18 cellular contexts compared by ENCODE assay signal in genomic region chr1:160474392-160475242, GRCh38. TPM values are rescaled to one million over a fixed set of nuclear protein-coding genes. Genes with fewer than 3 reads are reported as not detected.
A peak's percentile ranks its signal among the peaks of the same experiment; 100 is the strongest.
DNase-seq lines count a peak whose midpoint lies in the region; ATAC-seq and TF ChIP-seq lines count a peak whose summit lies in the region.
"Had no signal": no experiment of that assay in that cellular context is flagged by ENCODE, and none has a peak within 500 bp of the region (broad histone marks: within the 10 kb centered on the region; RNA-seq: fewer than 3 reads in every experiment).

No MANE protein-coding gene starts in this region.

- H3K36me3 ChIP-seq in WERI-Rb-1, result no peaks in the 10 kb centered on the region
- H3K36me3 ChIP-seq: lower lobe of right lung, SJCRH30 had no signal

- peaks cover 81% of the 10 kb centered on the region for H3K27me3 ChIP-seq in WERI-Rb-1 (ENCODE audit: insufficient read depth, low read depth, severe bottlenecking)
- H3K27me3 ChIP-seq: SJCRH30 had no signal

- no peak overlapping the region for H3K27ac ChIP-seq in WERI-Rb-1
- H3K27ac ChIP-seq: epithelial cell of prostate, lower lobe of right lung, SJCRH30 had no signal

- TF ChIP-seq CTCF in WERI-Rb-1 (IDR thresholded peaks at IDR 0.05; ENCODE audit: low read depth, low read length), result no peak
- no peak for TF ChIP-seq CTCF in mesothelial cell of epicardium (IDR thresholded peaks at IDR 0.05; ENCODE audit: unreplicated experiment)

- H3K27ac Mint-ChIP-seq in activated T-helper 17 cell treated with anti-CD3 and anti-CD28 coated beads, Interleukin-2, amount 50 U/mL, for 72 hours, result no peak overlapping the region
- H3K27ac Mint-ChIP-seq in mesothelial cell of epicardium, result no peak overlapping the region

- no peaks in the 10 kb centered on the region for H3K36me3 Mint-ChIP-seq in activated T-helper 17 cell treated with anti-CD3 and anti-CD28 coated beads, Interleukin-2, amount 50 U/mL, for 72 hours (ENCODE audit: low read depth)
- H3K36me3 Mint-ChIP-seq in mesothelial cell of epicardium, result no peaks in the 10 kb centered on the region

- peaks cover 11% of the 10 kb centered on the region for H3K9me3 ChIP-seq in WERI-Rb-1 (ENCODE audit: severe bottlenecking)
- H3K9me3 ChIP-seq: lower lobe of right lung, SJCRH30 had no signal

- no peak for DNase-seq in WERI-Rb-1
- no peak for DNase-seq in mesothelial cell of epicardium (ENCODE audit: low spot score in 2 of 2, unreplicated experiment in 2 of 2)
- DNase-seq in stimulated activated naive CD4-positive, alpha-beta T cell (lab: John Stamatoyannopoulos, UW), result no peak
- DNase-seq: activated CD4-positive, alpha-beta T cell treated with anti-CD3 and anti-CD28 coated beads for 1 hour; activated gamma-delta T cell treated with Interleukin-2 at 50 U/mL for 16 hours; lower lobe of right lung; NCI-H1417; NCI-H69; SJCRH30; trophoblast cell had no signal

- peaks cover 13% of the 10 kb centered on the region for H3K9me3 Mint-ChIP-seq in activated T-helper 17 cell treated with anti-CD3 and anti-CD28 coated beads, Interleukin-2, amount 50 U/mL, for 72 hours
- H3K9me3 Mint-ChIP-seq in mesothelial cell of epicardium, result peaks cover 5% of the 10 kb centered on the region
- H3K9me3 Mint-ChIP-seq: central memory CD8-positive, alpha-beta T cell had no signal

- ATAC-seq in GM18502 (IDR thresholded peaks at IDR 0.05; ENCODE audit: poor library complexity, unreplicated experiment) (peak; percentile 68), GM21390 (IDR thresholded peaks at IDR 0.05; ENCODE audit: unreplicated experiment) (peak; percentile 74), HG03432 (IDR thresholded peaks at IDR 0.05; ENCODE audit: unreplicated experiment) (peak; percentile 64), GM21717 (IDR thresholded peaks at IDR 0.05; ENCODE audit: unreplicated experiment) (no peak)
- peak; percentile 96 for ATAC-seq in activated T-helper 17 cell treated with anti-CD3 and anti-CD28 coated beads, Interleukin-2, amount 50 U/mL, for 72 hours (replicated peaks)
- ATAC-seq: lower lobe of right lung had no signal

- H3K4me1 Mint-ChIP-seq in activated T-helper 17 cell treated with anti-CD3 and anti-CD28 coated beads, Interleukin-2, amount 50 U/mL, for 72 hours, result peaks cover 6% of the 10 kb centered on the region
- H3K4me1 Mint-ChIP-seq in mesothelial cell of epicardium, result no peaks in the 10 kb centered on the region

- H3K4me3 Mint-ChIP-seq in activated T-helper 17 cell treated with anti-CD3 and anti-CD28 coated beads, Interleukin-2, amount 50 U/mL, for 72 hours, result no peak overlapping the region
- no peak overlapping the region for H3K4me3 Mint-ChIP-seq in mesothelial cell of epicardium
- H3K4me3 Mint-ChIP-seq: central memory CD8-positive, alpha-beta T cell had no signal

- no peak overlapping the region for H3K4me3 ChIP-seq in WERI-Rb-1 (ENCODE audit: low read depth, low read length)
- H3K4me3 ChIP-seq: lower lobe of right lung, SJCRH30, smooth muscle cell had no signal

- H3K27me3 Mint-ChIP-seq in activated T-helper 17 cell treated with anti-CD3 and anti-CD28 coated beads, Interleukin-2, amount 50 U/mL, for 72 hours, result no peaks in the 10 kb centered on the region
- H3K27me3 Mint-ChIP-seq in mesothelial cell of epicardium (ENCODE audit: low read depth), result no peaks in the 10 kb centered on the region
- H3K27me3 Mint-ChIP-seq: central memory CD8-positive, alpha-beta T cell had no signal

RNA-seq across cellular contexts. Expression of gene SLAMF6, which starts 48.4 kb away (rescaled TPM):
- 10 to 100 TPM; 17.4 to 28.6 TPM for total RNA-seq in activated T-helper 17 cell treated with anti-CD3 and anti-CD28 coated beads, Interleukin-2, amount 50 U/mL, for 72 hours
- not detected in 3 replicates for total RNA-seq in mesothelial cell of epicardium
- total RNA-seq: SJCRH30, smooth muscle cell had no signal

Comparison
In these comparisons a context has a peak if more than half of its experiments do, and no peak if none do; other contexts are left out.
1. RNA of gene SLAMF6, which starts 48.4 kb away (total RNA-seq): 17.4 to 28.6 TPM in activated T-helper 17 cell treated with anti-CD3 and anti-CD28 coated beads, Interleukin-2, amount 50 U/mL, for 72 hours; not detected in mesothelial cell of epicardium; every median in the first group is over 10 times any median in the second.